Comparison of ENCODE assay signal across 8 cellular contexts in the genomic region with DNA sequence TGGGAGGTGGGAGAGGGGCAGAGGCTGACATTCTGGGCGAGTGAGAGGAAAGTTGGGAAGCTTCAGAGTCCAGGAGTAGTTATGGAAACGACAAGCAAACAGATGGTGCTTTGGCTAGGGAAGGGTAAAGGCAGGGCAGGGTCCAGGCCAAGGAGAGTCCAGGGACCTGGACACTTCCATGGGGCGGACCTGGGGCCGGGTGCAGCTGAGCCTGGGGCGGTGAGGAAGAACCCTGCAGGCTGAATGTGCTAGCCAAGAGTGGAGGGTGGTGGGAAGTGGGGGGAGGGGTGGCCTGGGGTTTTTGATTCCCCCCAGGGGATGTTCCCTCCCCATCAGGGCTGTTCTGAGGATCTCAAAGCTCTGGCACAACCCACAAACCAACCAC. TPM values are rescaled to one million over a fixed set of nuclear protein-coding genes. Genes with fewer than 3 reads are reported as not detected.
A peak's percentile ranks its signal among the peaks of the same experiment; 100 is the strongest.
DNase-seq lines count a peak whose midpoint lies in the region; TF ChIP-seq lines count a peak whose summit lies in the region.

No MANE protein-coding gene starts in this region.

- peak overlapping the region; percentile 69 for H3K27ac Mint-ChIP-seq in mesothelial cell of epicardium

- no peaks in the 10 kb centered on the region for H3K9me3 Mint-ChIP-seq in mesothelial cell of epicardium

- peak in 3 of 61 donors; percentile 49 to 72 (median 51) for DNase-seq in caudate nucleus (lab: John Stamatoyannopoulos, UW)
- DNase-seq in mesothelial cell of epicardium (ENCODE audit: low spot score in 2 of 2, unreplicated experiment in 2 of 2) = no peak
- DNase-seq in cerebellar nuclear complex (lab: John Stamatoyannopoulos, UW) = no peak
- DNase-seq in GM10266 (ENCODE audit: extremely low spot score) = no peak
- DNase-seq in HUDEP-2 (lab: John Stamatoyannopoulos, UW; ENCODE audit: unreplicated experiment in 76 of 76) = no peak
- no peak for DNase-seq in NCI-H526 treated with DMSO at 0.1 percent for 48 hours (lab: John Stamatoyannopoulos, UW)

- no peak overlapping the region for H2AFZ ChIP-seq in ACC112 (ENCODE audit: low read length, unreplicated experiment)

- H3K27me3 ChIP-seq in ACC112 (ENCODE audit: insufficient read depth, low read length) = no peaks in the 10 kb centered on the region
- peaks cover 15% of the 10 kb centered on the region; the same call in 1 of the 2 replicates for H3K27me3 ChIP-seq in HUES6 (ENCODE audit: control insufficient read depth, insufficient read depth, low read length)

- H3K27ac ChIP-seq in ACC112 (ENCODE audit: low read depth, low read length) = peak overlapping the region; percentile 69
- H3K27ac ChIP-seq in HUES6 (ENCODE audit: low read depth, low read length) = no peak overlapping the region
- H3K27ac ChIP-seq in caudate nucleus (ENCODE audit: low read depth, low read length) = peak overlapping the region; percentile 58

- H3K36me3 Mint-ChIP-seq in mesothelial cell of epicardium = peaks cover 10% of the 10 kb centered on the region

- H3K9ac ChIP-seq in HUES6 (ENCODE audit: low read length) = peak overlapping the region; percentile 23

- no peaks in the 10 kb centered on the region for H3K27me3 Mint-ChIP-seq in mesothelial cell of epicardium (ENCODE audit: low read depth)

- peak overlapping the region; percentile 74 for H3K4me3 Mint-ChIP-seq in mesothelial cell of epicardium

- no peaks in the 10 kb centered on the region for H3K9me3 ChIP-seq in HUES6 (ENCODE audit: control insufficient read depth, insufficient read depth, low read depth, low read length)

- H3K36me3 ChIP-seq in ACC112 (ENCODE audit: insufficient read depth, low read length) (peaks cover 4% of the 10 kb centered on the region; the same call in 1 of the 2 replicates), HUES6 (ENCODE audit: control insufficient read depth, insufficient read depth, low read length) (peaks cover 23% of the 10 kb centered on the region)

- H3K4me3 ChIP-seq in ACC112 (ENCODE audit: low read depth, low read length) (peak overlapping the region; percentile 95), HUES6 (ENCODE audit: low read depth, low read length) (peak overlapping the region; percentile 64)

- H3K79me2 ChIP-seq in ACC112 (ENCODE audit: control insufficient read depth, insufficient read depth, low read length, unreplicated experiment) = peaks cover 61% of the 10 kb centered on the region

- H3K4me1 ChIP-seq in ACC112 (ENCODE audit: control insufficient read depth, insufficient read depth, low read length, unreplicated experiment) (peaks cover 39% of the 10 kb centered on the region), HUES6 (ENCODE audit: control insufficient read depth, insufficient read depth, low read length) (peaks cover 30% of the 10 kb centered on the region)

- H3K4me1 Mint-ChIP-seq in mesothelial cell of epicardium = peaks cover 35% of the 10 kb centered on the region

- TF ChIP-seq CTCF in mesothelial cell of epicardium (IDR thresholded peaks at IDR 0.05; ENCODE audit: unreplicated experiment) = no peak
- no peak for TF ChIP-seq CTCF in GM10266 (IDR thresholded peaks at IDR 0.05; ENCODE audit: control insufficient read depth, insufficient read depth, low read depth, missing control alignments)

RNA-seq across cellular contexts. Expression of a gene that starts 2.6 kb away (rescaled TPM):
- total RNA-seq in mesothelial cell of epicardium = 56.4 to 58.6 TPM (median 56.6 TPM) in 3 replicates

RNA-seq across cellular contexts. Expression of a gene that starts 17.9 kb away (rescaled TPM):
- total RNA-seq in mesothelial cell of epicardium = 17.3 to 20.0 TPM (median 19.4 TPM) in 3 replicates

RNA-seq across cellular contexts. Expression of a gene that starts 18.0 kb away (rescaled TPM):
- not detected in 3 replicates for total RNA-seq in mesothelial cell of epicardium

RNA-seq across cellular contexts. Expression of a gene that starts 52.7 kb away (rescaled TPM):
- 44.6 to 46.0 TPM (median 45.4 TPM) in 3 replicates for total RNA-seq in mesothelial cell of epicardium

RNA-seq across cellular contexts. Expression of a gene that starts 53.6 kb away (rescaled TPM):
- total RNA-seq in mesothelial cell of epicardium = 3,780 to 4,004 TPM (median 3,972 TPM) in 3 replicates
